In genomic region chr5:96911139-96911538, GRCh38 we compare ENCODE assay signal across 7 cellular contexts. TPM values are rescaled to one million over a fixed set of nuclear protein-coding genes. Genes with fewer than 3 reads are reported as not detected.
"Had no signal": no experiment of that assay in that cellular context is flagged by ENCODE, and none has a peak within 500 bp of the region (broad histone marks: within the 10 kb centered on the region; RNA-seq: fewer than 3 reads in every experiment).

No MANE protein-coding gene starts in this region.

- H3K27ac Mint-ChIP-seq: GM23338, H9, IgD-negative memory B cell had no signal

- H3K27me3 Mint-ChIP-seq: IgD-negative memory B cell had no signal

- H2AFZ ChIP-seq: GM23338 had no signal

- H3K9me3 Mint-ChIP-seq: GM23338, H9, IgD-negative memory B cell had no signal

- H3K4me1 Mint-ChIP-seq: GM23338, H9 had no signal

- FAIRE-seq: H1, H54, HTR-8/SVneo had no signal

- H3K4me2 ChIP-seq: GM23338 had no signal

- H3K4me3 Mint-ChIP-seq: GM23338, H9, IgD-negative memory B cell had no signal

- DNase-seq: H9, HCEC 1CT had no signal

- H3K4me3 ChIP-seq: GM23338 had no signal

- ATAC-seq: GM23338 had no signal

RNA-seq across cellular contexts. Expression of gene ERAP2, which starts 34.8 kb away (rescaled TPM):
- total RNA-seq: GM23338, H1 had no signal
